In the genomic region with DNA sequence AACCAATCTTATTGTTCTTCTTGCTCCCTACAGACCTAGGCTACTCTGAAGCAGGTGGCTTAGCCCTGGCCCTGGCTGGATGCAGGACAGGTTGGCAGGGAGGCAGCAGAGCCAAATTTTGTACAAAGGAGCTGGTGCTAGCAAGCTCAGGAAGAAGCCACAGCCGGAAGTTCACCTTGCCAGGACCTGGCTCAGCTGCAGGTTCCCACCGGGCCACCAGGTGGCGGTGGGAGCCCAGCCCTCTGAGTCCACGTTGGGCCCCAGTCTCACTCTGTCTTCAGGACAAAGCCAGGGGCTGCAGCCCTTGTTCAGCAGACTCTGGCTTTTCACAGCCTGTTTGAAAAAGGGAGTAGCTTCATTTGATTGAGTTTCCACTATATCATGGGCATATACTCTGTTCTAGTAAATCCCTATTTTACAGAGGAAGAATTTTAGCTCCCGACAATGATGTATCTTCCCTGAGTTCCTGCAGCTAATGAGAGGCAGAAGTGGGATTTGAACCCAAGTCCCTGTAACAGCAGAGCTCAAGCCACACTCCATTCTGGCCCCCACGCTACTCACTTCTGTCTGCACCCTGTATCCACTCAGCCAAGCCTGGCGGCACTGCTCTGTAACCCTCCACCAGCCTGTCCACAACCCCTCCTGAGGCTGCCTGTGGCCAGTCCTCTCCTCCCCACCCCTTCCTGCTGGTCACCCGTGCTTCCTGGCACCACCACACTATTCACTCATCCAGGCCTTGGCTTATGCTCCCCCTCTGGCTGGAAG, we compare ENCODE assay signal across 8 cellular contexts. TPM values are rescaled to one million over a fixed set of nuclear protein-coding genes. Genes with fewer than 3 reads are reported as not detected.
A peak's percentile ranks its signal among the peaks of the same experiment; 100 is the strongest.
DNase-seq lines count a peak whose midpoint lies in the region; ATAC-seq and TF ChIP-seq lines count a peak whose summit lies in the region.

No MANE protein-coding gene starts in this region.

- H3F3A ChIP-seq in Loucy (ENCODE audit: low read depth): no peaks in the 10 kb centered on the region

- TF ChIP-seq CTCF in Loucy (conservative IDR thresholded peaks at IDR 0.05; ENCODE audit: low read length): peak; percentile 90
- TF ChIP-seq CTCF in fibroblast of mammary gland (conservative IDR thresholded peaks at IDR 0.05; ENCODE audit: control insufficient read depth, insufficient read depth, low read depth, low read length): peak; percentile 96
- peak; percentile 95 for TF ChIP-seq CTCF in nephron progenitor cell (IDR thresholded peaks at IDR 0.05)

- no peaks in the 10 kb centered on the region for H3K9me3 Mint-ChIP-seq in activated T-helper 17 cell treated with anti-CD3 and anti-CD28 coated beads, Interleukin-2, amount 50 U/mL, for 72 hours
- no peaks in the 10 kb centered on the region for H3K9me3 Mint-ChIP-seq in nephron progenitor cell

- H2AFZ ChIP-seq in Loucy (ENCODE audit: low read length): peak overlapping the region; percentile 81

- DNase-seq in D341Med (ENCODE audit: low spot score) (peak; percentile 90), RPMI8226 (peak; percentile 95), fibroblast of mammary gland (ENCODE audit: low read depth) (peak; percentile 70), nephron progenitor cell (peak; percentile 84)
- peak; percentile 86 for DNase-seq in stimulated activated naive CD8-positive, alpha-beta T cell treated with anti-CD3 and anti-CD28 coated beads, Interleukin-15, Interleukin-2, amounts not matched to agents 100 U/mL and 50 U/mL, for 24 hours

- peak overlapping the region; percentile 97 for H3K9ac ChIP-seq in Loucy (ENCODE audit: low read depth, low read length, poor library complexity, severe bottlenecking)

- H3K4me2 ChIP-seq in Loucy (ENCODE audit: low read depth, low read length, poor library complexity, severe bottlenecking): peak overlapping the region; percentile 88

- H3K4me3 ChIP-seq in Loucy (ENCODE audit: low read length, poor library complexity, severe bottlenecking) (peak overlapping the region; percentile 50), fibroblast of mammary gland (ENCODE audit: control insufficient read depth, low read depth, low read length) (no peak overlapping the region)

- peaks cover 15% of the 10 kb centered on the region for H4K20me1 ChIP-seq in Loucy (ENCODE audit: insufficient read depth, low read length, poor library complexity, severe bottlenecking)

- peaks cover 18% of the 10 kb centered on the region for H3K4me1 Mint-ChIP-seq in activated T-helper 17 cell treated with anti-CD3 and anti-CD28 coated beads, Interleukin-2, amount 50 U/mL, for 72 hours
- H3K4me1 Mint-ChIP-seq in nephron progenitor cell: peaks cover 52% of the 10 kb centered on the region

- peaks cover 5% of the 10 kb centered on the region for H3K27me3 ChIP-seq in Loucy (ENCODE audit: insufficient read depth, low read length, poor library complexity, severe bottlenecking)

- H3K27me3 Mint-ChIP-seq in activated T-helper 17 cell treated with anti-CD3 and anti-CD28 coated beads, Interleukin-2, amount 50 U/mL, for 72 hours: no peaks in the 10 kb centered on the region
- H3K27me3 Mint-ChIP-seq in nephron progenitor cell (ENCODE audit: low read depth, poor library complexity): no peaks in the 10 kb centered on the region

- peak overlapping the region; percentile 25 for H3K4me3 Mint-ChIP-seq in activated T-helper 17 cell treated with anti-CD3 and anti-CD28 coated beads, Interleukin-2, amount 50 U/mL, for 72 hours
- no peak overlapping the region for H3K4me3 Mint-ChIP-seq in nephron progenitor cell

- ATAC-seq in GM21825 (IDR thresholded peaks at IDR 0.05; ENCODE audit: unreplicated experiment): peak; percentile 63
- ATAC-seq in activated T-helper 17 cell treated with anti-CD3 and anti-CD28 coated beads, Interleukin-2, amount 50 U/mL, for 72 hours (replicated peaks): peak; percentile 68
- peak; percentile 67 for ATAC-seq in stimulated activated naive CD8-positive, alpha-beta T cell treated with anti-CD3 and anti-CD28 coated beads, Interleukin-15, Interleukin-2, amounts not matched to agents 100 U/mL and 50 U/mL, for 24 hours

- peak overlapping the region; percentile 66 for H3K27ac Mint-ChIP-seq in activated T-helper 17 cell treated with anti-CD3 and anti-CD28 coated beads, Interleukin-2, amount 50 U/mL, for 72 hours
- H3K27ac Mint-ChIP-seq in nephron progenitor cell: no peak overlapping the region

- peaks cover 25% of the 10 kb centered on the region for H3K36me3 Mint-ChIP-seq in activated T-helper 17 cell treated with anti-CD3 and anti-CD28 coated beads, Interleukin-2, amount 50 U/mL, for 72 hours (ENCODE audit: low read depth)
- peaks cover 20% of the 10 kb centered on the region for H3K36me3 Mint-ChIP-seq in nephron progenitor cell (ENCODE audit: low read depth)

- no peaks in the 10 kb centered on the region for H3K36me3 ChIP-seq in Loucy (ENCODE audit: insufficient read depth, low read length)

- no peaks in the 10 kb centered on the region for H3K9me2 ChIP-seq in Loucy (replicated peaks; ENCODE audit: low read depth, low read length)

- peaks cover 39% of the 10 kb centered on the region for H3K4me1 ChIP-seq in Loucy (ENCODE audit: insufficient read depth, low read length, poor library complexity, severe bottlenecking)

- no peaks in the 10 kb centered on the region for H3K9me3 ChIP-seq in Loucy (ENCODE audit: insufficient read depth, low read depth, low read length)

- peaks cover 39% of the 10 kb centered on the region for H3K79me2 ChIP-seq in Loucy (ENCODE audit: insufficient read depth, low read length)

RNA-seq across cellular contexts. Expression of gene TKFC, which starts 3.3 kb away (rescaled TPM):
- total RNA-seq in activated T-helper 17 cell treated with anti-CD3 and anti-CD28 coated beads, Interleukin-2, amount 50 U/mL, for 72 hours: 10 to 100 TPM; 32.6 to 32.9 TPM

RNA-seq across cellular contexts. Expression of gene DDB1, which starts 3.4 kb away (rescaled TPM):
- 100 to 1,000 TPM; 211 to 344 TPM for total RNA-seq in activated T-helper 17 cell treated with anti-CD3 and anti-CD28 coated beads, Interleukin-2, amount 50 U/mL, for 72 hours

RNA-seq across cellular contexts. Expression of gene CYB561A3, which starts 25.3 kb away (rescaled TPM):
- 10 to 100 TPM; 46.5 to 62.3 TPM for total RNA-seq in activated T-helper 17 cell treated with anti-CD3 and anti-CD28 coated beads, Interleukin-2, amount 50 U/mL, for 72 hours

RNA-seq across cellular contexts. Expression of gene TMEM138, which starts 25.8 kb away (rescaled TPM):
- total RNA-seq in activated T-helper 17 cell treated with anti-CD3 and anti-CD28 coated beads, Interleukin-2, amount 50 U/mL, for 72 hours: 10 to 100 TPM; 30.6 to 47.9 TPM

RNA-seq across cellular contexts. Expression of gene VWCE, which starts 41.2 kb away (rescaled TPM):
- total RNA-seq in activated T-helper 17 cell treated with anti-CD3 and anti-CD28 coated beads, Interleukin-2, amount 50 U/mL, for 72 hours: 10 to 100 TPM in 1 of 2 donors, 1 to 10 TPM in 1; 8.6 to 11.1 TPM
